Comparison of ENCODE assay signal across 27 cellular contexts in the genomic region with DNA sequence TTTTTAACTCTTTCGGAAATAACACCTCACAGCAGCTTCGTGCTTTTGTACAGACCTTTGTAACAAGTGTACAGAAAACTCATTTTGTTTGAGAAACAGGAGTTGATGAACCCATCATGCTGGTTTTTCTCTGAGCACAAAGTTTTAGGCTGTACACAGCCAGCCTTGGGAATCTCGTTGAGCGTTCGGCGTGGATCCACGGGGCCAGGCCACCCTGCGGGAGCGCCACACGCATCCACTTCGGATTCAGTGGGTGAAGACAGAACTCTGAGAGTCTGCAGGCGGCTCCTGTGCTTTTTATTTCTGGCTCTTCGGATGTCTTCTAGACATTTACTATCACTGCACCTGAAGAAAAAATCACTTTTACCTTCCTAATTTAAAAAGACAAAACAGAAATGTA.
"Had no signal": no experiment of that assay in that cellular context is flagged by ENCODE, and none has a peak within 500 bp of the region (broad histone marks: within the 10 kb centered on the region; RNA-seq: fewer than 3 reads in every experiment).

No MANE protein-coding gene starts in this region.

- H3K27me3 ChIP-seq: adrenal gland, ascending aorta, brain microvascular endothelial cell, esophagus muscularis mucosa, left lung, neural progenitor cell, spleen, thyroid gland, upper lobe of right lung had no signal

- H3K27ac ChIP-seq: adrenal gland, ascending aorta, brain microvascular endothelial cell, esophagus muscularis mucosa, left lung, neural progenitor cell, spleen, thyroid gland, upper lobe of right lung had no signal

- H3K9me3 Mint-ChIP-seq: activated naive CD4-positive, alpha-beta T cell treated with anti-CD3 and anti-CD28 coated beads, Interleukin-2, amount 50 U/mL, for 24 hours; naive thymus-derived CD8-positive, alpha-beta T cell; neural progenitor cell; T-helper 1 cell treated with Interleukin-12 subunit alpha and Interleukin-12 subunit beta and Interleukin-4 antibody, amounts not matched to agents 30 μg/mL and 1 μg/mL, for 36 hours; WTC11 had no signal

- H2AFZ ChIP-seq: neural progenitor cell had no signal

- H3K9me3 ChIP-seq: adrenal gland, ascending aorta, esophagus muscularis mucosa, left lung, spleen, thyroid gland, upper lobe of right lung had no signal

- H3K4me2 ChIP-seq: neural progenitor cell had no signal

- H3K27ac Mint-ChIP-seq: activated CD4-positive, alpha-beta T cell treated with anti-CD3 and anti-CD28 coated beads for 36 hours; activated naive CD4-positive, alpha-beta T cell treated with anti-CD3 and anti-CD28 coated beads, Interleukin-2, amount 50 U/mL, for 24 hours; mesothelial cell of epicardium; naive thymus-derived CD8-positive, alpha-beta T cell; neural progenitor cell; T-helper 1 cell treated with Interleukin-12 subunit alpha and Interleukin-12 subunit beta and Interleukin-4 antibody, amounts not matched to agents 30 μg/mL and 1 μg/mL, for 36 hours; WTC11 had no signal

- H3K4me3 Mint-ChIP-seq: activated CD4-positive, alpha-beta T cell treated with anti-CD3 and anti-CD28 coated beads for 36 hours; activated naive CD4-positive, alpha-beta T cell treated with anti-CD3 and anti-CD28 coated beads, Interleukin-2, amount 50 U/mL, for 24 hours; mesothelial cell of epicardium; naive thymus-derived CD8-positive, alpha-beta T cell; neural progenitor cell; T-helper 1 cell treated with Interleukin-12 subunit alpha and Interleukin-12 subunit beta and Interleukin-4 antibody, amounts not matched to agents 30 μg/mL and 1 μg/mL, for 36 hours; WTC11 had no signal

- H3K4me1 ChIP-seq: adrenal gland, ascending aorta, esophagus muscularis mucosa, left lung, neural progenitor cell, spleen, thyroid gland, upper lobe of right lung had no signal

- ATAC-seq: activated CD4-positive, alpha-beta T cell treated with anti-CD3 and anti-CD28 coated beads for 36 hours; left lung; naive thymus-derived CD8-positive, alpha-beta T cell; WTC11 had no signal

- H3K27me3 Mint-ChIP-seq: activated CD4-positive, alpha-beta T cell treated with anti-CD3 and anti-CD28 coated beads for 36 hours; activated naive CD4-positive, alpha-beta T cell treated with anti-CD3 and anti-CD28 coated beads, Interleukin-2, amount 50 U/mL, for 24 hours; naive thymus-derived CD8-positive, alpha-beta T cell had no signal

- DNase-seq: activated CD4-positive, alpha-beta T cell treated with anti-CD3 and anti-CD28 coated beads for 36 hours; activated CD4-positive, alpha-beta T cell treated with anti-CD3 and anti-CD28 coated beads, Interleukin-2, amount 50 U/mL, for 4 hours; activated gamma-delta T cell treated with Interleukin-2 at 50 U/mL for 16 hours; brain microvascular endothelial cell; central memory CD4-positive, alpha-beta T cell; effector memory CD4-positive, alpha-beta T cell; glutamatergic neuron; hippocampal formation; kidney glomerular epithelial cell; retina; spleen; stimulated activated CD4-positive, alpha-beta T cell treated with anti-CD3 and anti-CD28 coated beads, Interleukin-4, amount 100 ng/mL, for 1 hour; stimulated activated naive CD4-positive, alpha-beta T cell; T1000; upper lobe of right lung had no signal

- H3K4me3 ChIP-seq: adrenal gland, ascending aorta, esophagus muscularis mucosa, left lung, lung, neural progenitor cell, spleen, thyroid gland, upper lobe of right lung had no signal

- H3K4me1 Mint-ChIP-seq: mesothelial cell of epicardium, neural progenitor cell, WTC11 had no signal
